15 cellular contexts compared by ENCODE assay signal in genomic region chr11:112172362-112172994, GRCh38. TPM values are rescaled to one million over a fixed set of nuclear protein-coding genes. Genes with fewer than 3 reads are reported as not detected.
DNase-seq lines count a peak whose midpoint lies in the region; ATAC-seq and TF ChIP-seq lines count a peak whose summit lies in the region.
"Had no signal": no experiment of that assay in that cellular context is flagged by ENCODE, and none has a peak within 500 bp of the region (broad histone marks: within the 10 kb centered on the region; RNA-seq: fewer than 3 reads in every experiment).

No MANE protein-coding gene starts in this region.

- H3K27me3 ChIP-seq in right atrium auricular region (no peaks in the 10 kb centered on the region), smooth muscle cell (ENCODE audit: low read depth) (no peaks in the 10 kb centered on the region), prostate gland (replicated peaks; ENCODE audit: insufficient read depth) (no peaks in the 10 kb centered on the region)
- H3K27me3 ChIP-seq: cardiac muscle cell, MG63, suprapubic skin had no signal

- no peaks in the 10 kb centered on the region for H3K36me3 Mint-ChIP-seq in activated T-helper 17 cell treated with anti-CD3 and anti-CD28 coated beads, Interleukin-2, amount 50 U/mL, for 72 hours (ENCODE audit: low read depth)
- H3K36me3 Mint-ChIP-seq in Calu3 (ENCODE audit: insufficient read depth, unreplicated experiment) = peaks cover 10% of the 10 kb centered on the region

- 43% methylated on average over 2 of the region's 2 CpGs for WGBS in smooth muscle cell (ENCODE audit: low lambda C conversion rate)
- 67% methylated on average over 2 of the region's 2 CpGs for WGBS in prostate gland

- H3K9me3 ChIP-seq in right atrium auricular region (no peaks in the 10 kb centered on the region), smooth muscle cell (replicated peaks; ENCODE audit: low read depth) (no peaks in the 10 kb centered on the region), prostate gland (no peaks in the 10 kb centered on the region)
- H3K9me3 ChIP-seq: MG63, suprapubic skin had no signal

- peaks cover 0 to 11% of the 10 kb centered on the region in 2 donors for H3K4me1 ChIP-seq in right atrium auricular region
- no peaks in the 10 kb centered on the region for H3K4me1 ChIP-seq in smooth muscle cell (ENCODE audit: low read depth)
- H3K4me1 ChIP-seq in prostate gland (replicated peaks) = no peaks in the 10 kb centered on the region

- H4K20me1 ChIP-seq in smooth muscle cell (ENCODE audit: low read depth) = no peaks in the 10 kb centered on the region

- peaks cover 12% of the 10 kb centered on the region for H3K27me3 Mint-ChIP-seq in activated T-helper 17 cell treated with anti-CD3 and anti-CD28 coated beads, Interleukin-2, amount 50 U/mL, for 72 hours
- H3K27me3 Mint-ChIP-seq in Calu3 (ENCODE audit: unreplicated experiment) = no peaks in the 10 kb centered on the region

- no peak for TF ChIP-seq POLR2A in prostate gland (IDR thresholded peaks at IDR 0.05)

- H3K27ac ChIP-seq in right atrium auricular region = peak overlapping the region; percentile 33 to 86
- peak overlapping the region; percentile 59 for H3K27ac ChIP-seq in smooth muscle cell (ENCODE audit: low read depth)
- H3K27ac ChIP-seq in prostate gland = no peak overlapping the region
- H3K27ac ChIP-seq: cardiac muscle cell, suprapubic skin had no signal

- no peak overlapping the region for H3K4me3 ChIP-seq in right atrium auricular region
- no peak overlapping the region for H3K4me3 ChIP-seq in smooth muscle cell
- no peak overlapping the region for H3K4me3 ChIP-seq in prostate gland
- H3K4me3 ChIP-seq: cardiac muscle cell, MG63, suprapubic skin had no signal

- H3K79me2 ChIP-seq in smooth muscle cell (ENCODE audit: low read depth) = no peaks in the 10 kb centered on the region

- intact Hi-C loops in left cardiac atrium (cut with DNase I) = no loop called here
- intact Hi-C loops in prostate gland (cut with DNase I) = loop anchor here (5.0 kb wide), 1 partner anchor 55 kb away; no protein-coding TSS in a partner anchor
- intact Hi-C loops in Calu3 (cut with micrococcal nuclease; ENCODE audit: unreplicated experiment) = no loop called here

- no peak for ATAC-seq in left cardiac atrium
- peak; percentile 65 for ATAC-seq in HG02938 (IDR thresholded peaks at IDR 0.05; ENCODE audit: unreplicated experiment)
- peak; percentile 35 for ATAC-seq in activated T-helper 17 cell treated with anti-CD3 and anti-CD28 coated beads, Interleukin-2, amount 50 U/mL, for 72 hours (replicated peaks)

- TF ChIP-seq CTCF in right atrium auricular region (IDR thresholded peaks at IDR 0.05) (no peak), smooth muscle cell (IDR thresholded peaks at IDR 0.05; ENCODE audit: borderline replicate concordance, insufficient read depth, poor library complexity, severe bottlenecking) (no peak), prostate gland (IDR thresholded peaks at IDR 0.05) (no peak), Calu3 (IDR thresholded peaks at IDR 0.05; ENCODE audit: unreplicated experiment) (no peak)

- H3K27ac Mint-ChIP-seq in activated T-helper 17 cell treated with anti-CD3 and anti-CD28 coated beads, Interleukin-2, amount 50 U/mL, for 72 hours = no peak overlapping the region
- no peak overlapping the region for H3K27ac Mint-ChIP-seq in Calu3 (ENCODE audit: unreplicated experiment)

- H3K4me1 Mint-ChIP-seq in activated T-helper 17 cell treated with anti-CD3 and anti-CD28 coated beads, Interleukin-2, amount 50 U/mL, for 72 hours = peaks cover 7% of the 10 kb centered on the region
- peaks cover 10% of the 10 kb centered on the region for H3K4me1 Mint-ChIP-seq in Calu3 (ENCODE audit: low read depth, unreplicated experiment)

- H3K9ac ChIP-seq in smooth muscle cell (ENCODE audit: low read depth) = peak overlapping the region; percentile 4

- no peak overlapping the region for H3K4me3 Mint-ChIP-seq in activated T-helper 17 cell treated with anti-CD3 and anti-CD28 coated beads, Interleukin-2, amount 50 U/mL, for 72 hours
- no peak overlapping the region for H3K4me3 Mint-ChIP-seq in Calu3 (ENCODE audit: low read depth, unreplicated experiment)

- peak overlapping the region; percentile 35 for H3K4me2 ChIP-seq in smooth muscle cell

- no peak overlapping the region for H2AFZ ChIP-seq in smooth muscle cell (ENCODE audit: low read depth)

- CTCF ChIA-PET in Calu3 (lab: Charles Lee) = interaction anchor here (0.7 to 1.4 kb wide), 4 partner anchors 8 to 59 kb away, joined by 3 to 6 read pairs (median 4); partner anchors contain the start of gene IL18

- H3K36me3 ChIP-seq in right atrium auricular region (no peaks in the 10 kb centered on the region), smooth muscle cell (ENCODE audit: low read depth) (no peaks in the 10 kb centered on the region), prostate gland (no peaks in the 10 kb centered on the region)
- H3K36me3 ChIP-seq: cardiac muscle cell, MG63, suprapubic skin had no signal

- DNase-seq in right atrium auricular region (ENCODE audit: low spot score) = no peak
- no peak for DNase-seq in left cardiac atrium
- no peak for DNase-seq in smooth muscle cell (lab: John Stamatoyannopoulos, UW; ENCODE audit: unreplicated experiment)
- no peak for DNase-seq in prostate gland (ENCODE audit: low spot score)
- no peak for DNase-seq in Calu3
- DNase-seq in pons (ENCODE audit: low spot score) = no peak
- DNase-seq: activated CD8-positive, alpha-beta memory T cell treated with anti-CD3 and anti-CD28 coated beads, Interleukin-2, amount 50 U/mL, for 48 hours; NCI-H774; stimulated activated CD4-positive, alpha-beta T cell treated with anti-CD3 and anti-CD28 coated beads, Interleukin-1b, Interleukin-23, amount 100 ng/mL, for 48 hours; T-helper 9 cell had no signal

- no peaks in the 10 kb centered on the region for H3K9me3 Mint-ChIP-seq in activated T-helper 17 cell treated with anti-CD3 and anti-CD28 coated beads, Interleukin-2, amount 50 U/mL, for 72 hours
- H3K9me3 Mint-ChIP-seq in Calu3 (ENCODE audit: low read depth, unreplicated experiment) = no peaks in the 10 kb centered on the region

- no peaks in the 10 kb centered on the region for H3F3A ChIP-seq in smooth muscle cell (ENCODE audit: low read depth)

- no TSS peak for BruUV-seq in Calu3 (replicated peaks; lab: Mats Ljungman, UMichigan)

RNA-seq across cellular contexts. Expression of gene BCO2, which starts 2.8 kb away (rescaled TPM):
- 10 to 100 TPM; 40.6 to 44.7 TPM for total RNA-seq in right atrium auricular region
- total RNA-seq in left cardiac atrium = 10 to 100 TPM; 53.3 to 92.2 TPM
- 1 to 10 TPM; 2.4 to 5.0 TPM for total RNA-seq in activated T-helper 17 cell treated with anti-CD3 and anti-CD28 coated beads, Interleukin-2, amount 50 U/mL, for 72 hours
- 0.13 and 1.8 TPM in 2 replicates for total RNA-seq in smooth muscle cell
- polyA plus RNA-seq in smooth muscle cell = 0.82 and 2.0 TPM in 2 replicates
- total RNA-seq in prostate gland = 1 to 10 TPM; 3.2 to 9.1 TPM
- total RNA-seq in Calu3 (2022) = 13.8 and 15.0 TPM in 2 replicates

RNA-seq across cellular contexts. Expression of gene TEX12, which starts 5.3 kb away (rescaled TPM):
- not detected for total RNA-seq in right atrium auricular region
- total RNA-seq in left cardiac atrium = not detected
- total RNA-seq in activated T-helper 17 cell treated with anti-CD3 and anti-CD28 coated beads, Interleukin-2, amount 50 U/mL, for 72 hours = under 1 TPM; 0.24 to 0.99 TPM
- total RNA-seq in smooth muscle cell = not detected in 2 replicates
- not detected in 2 replicates for polyA plus RNA-seq in smooth muscle cell
- 1 to 10 TPM in 1 of 2 donors, not detected in 1; 4.0 TPM for total RNA-seq in prostate gland
- total RNA-seq in Calu3 (2022) = not detected in 2 replicates
- total RNA-seq: cardiac muscle cell had no signal

RNA-seq across cellular contexts. Expression of gene IL18, which starts 8.6 kb away (rescaled TPM):
- total RNA-seq in right atrium auricular region (10 to 100 TPM; 11.1 to 17.0 TPM), left cardiac atrium (1 to 10 TPM; 4.7 to 6.0 TPM), smooth muscle cell (3.0 TPM in 1 of 2 replicates, not detected in the other), prostate gland (1 to 10 TPM; 4.0 to 8.8 TPM), Calu3 (2022) (111 and 121 TPM in 2 replicates)
- not detected for total RNA-seq in activated T-helper 17 cell treated with anti-CD3 and anti-CD28 coated beads, Interleukin-2, amount 50 U/mL, for 72 hours
- 0.33 and 0.34 TPM in 2 replicates for polyA plus RNA-seq in smooth muscle cell

RNA-seq across cellular contexts. Expression of gene PTS, which starts 53.8 kb away (rescaled TPM):
- 10 to 100 TPM; 18.1 to 19.5 TPM for total RNA-seq in right atrium auricular region
- total RNA-seq in left cardiac atrium = 10 to 100 TPM; 21.3 to 37.1 TPM
- 10 to 100 TPM; 24.1 to 31.0 TPM for total RNA-seq in activated T-helper 17 cell treated with anti-CD3 and anti-CD28 coated beads, Interleukin-2, amount 50 U/mL, for 72 hours
- total RNA-seq in smooth muscle cell = 70.9 and 77.4 TPM in 2 replicates
- polyA plus RNA-seq in smooth muscle cell = 75.4 and 102 TPM in 2 replicates
- total RNA-seq in prostate gland = 10 to 100 TPM; 24.4 to 28.7 TPM
- total RNA-seq in Calu3 (2022) = 28.8 and 29.3 TPM in 2 replicates

Comparison
In these comparisons a context has a peak if more than half of its experiments do, and no peak if none do; other contexts are left out.
1. H3K27ac ChIP-seq: peak in right atrium auricular region (2 of 2) and smooth muscle cell (single experiment); none in prostate gland (0 of 2).
2. ATAC-seq: peak in HG02938 (single experiment) and activated T-helper 17 cell treated with anti-CD3 and anti-CD28 coated beads, Interleukin-2, amount 50 U/mL, for 72 hours (single experiment); none in left cardiac atrium (0 of 2).